8 cellular contexts compared by ENCODE assay signal in the genomic region with DNA sequence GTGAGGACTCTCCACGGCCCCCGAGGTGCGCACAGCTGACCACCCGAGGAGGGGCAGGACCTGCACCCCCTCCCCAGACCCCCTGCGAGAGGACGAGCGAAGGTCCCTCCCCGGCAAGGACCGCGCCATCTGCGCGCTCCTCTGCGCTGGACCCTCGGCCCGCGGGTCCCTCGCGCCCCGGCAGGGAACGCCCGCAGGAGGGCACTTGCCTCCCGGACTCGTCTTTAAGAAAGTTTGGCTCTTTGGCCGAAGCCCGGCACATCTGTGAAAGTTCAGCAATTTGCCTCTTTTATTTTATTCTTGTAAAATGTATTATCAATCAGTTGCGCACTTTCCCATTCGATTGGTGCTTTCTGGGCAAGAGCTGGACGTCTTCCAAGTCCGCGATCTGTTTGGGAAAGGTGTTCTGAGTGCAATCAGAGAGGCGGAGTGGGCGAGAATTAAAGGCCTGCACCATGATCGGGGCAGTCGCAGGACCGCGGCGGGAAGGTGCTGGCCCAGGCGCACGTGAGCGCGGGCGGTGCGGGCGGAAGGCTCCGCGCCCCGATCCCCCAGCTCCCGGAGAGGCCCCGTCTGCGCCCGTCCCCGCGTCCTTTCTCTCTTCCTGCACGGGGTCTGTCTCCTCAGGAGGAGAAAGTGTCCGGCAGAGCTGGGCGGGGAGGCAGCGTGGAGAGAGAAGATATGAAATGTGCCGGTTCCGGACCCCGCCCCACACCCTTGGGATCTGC. TPM values are rescaled to one million over a fixed set of nuclear protein-coding genes. Genes with fewer than 3 reads are reported as not detected.
DNase-seq lines count a peak whose midpoint lies in the region; ATAC-seq and TF ChIP-seq lines count a peak whose summit lies in the region.

No MANE protein-coding gene starts in this region.

- H3K36me3 Mint-ChIP-seq in naive thymus-derived CD8-positive, alpha-beta T cell: no peaks in the 10 kb centered on the region

- peak overlapping the region in 1 of 10 donors; percentile 16 for H3K27ac Mint-ChIP-seq in naive thymus-derived CD8-positive, alpha-beta T cell

- peak overlapping the region; percentile 43 for H3K4me3 ChIP-seq in GM06990 (replicated peaks; ENCODE audit: low read depth, low read length)

- H3K4me1 Mint-ChIP-seq in naive thymus-derived CD8-positive, alpha-beta T cell: peaks cover 0 to 16% (median 9%) of the 10 kb centered on the region in 4 donors

- no peaks in the 10 kb centered on the region; the same call in 1 of the 2 replicates for H3K27me3 ChIP-seq in GM06990 (replicated peaks; ENCODE audit: control insufficient read depth, insufficient read depth, low read length)

- no peak for TF ChIP-seq CTCF in GM06990 (IDR thresholded peaks at IDR 0.05; ENCODE audit: insufficient read depth, low read length, poor library complexity, severe bottlenecking)

- H3K9me3 Mint-ChIP-seq in naive thymus-derived CD8-positive, alpha-beta T cell: no peaks in the 10 kb centered on the region

- POLR2A ChIA-PET in naive thymus-derived CD8-positive, alpha-beta T cell (lab: Charles Lee): interaction anchor here (1.5 kb wide), 1 partner anchor 114 kb away, joined by 3 read pairs; no protein-coding TSS in a partner anchor

- peak; percentile 22 for ATAC-seq in esophagus mucosa
- peak; percentile 55 to 61 for ATAC-seq in naive thymus-derived CD8-positive, alpha-beta T cell

- no peak for DNase-seq in GM06990 (ENCODE audit: extremely low read depth, insufficient read length)
- DNase-seq in SW480 (ENCODE audit: low spot score): peak; percentile 38
- DNase-seq in naive thymus-derived CD8-positive, alpha-beta T cell: peak in 2 of 10 donors; percentile 29 to 31
- DNase-seq in NCI-H1048 (lab: John Stamatoyannopoulos, UW): no peak
- DNase-seq in cerebellum (ENCODE audit: low spot score): no peak
- no peak for DNase-seq in NCI-H2029 (lab: John Stamatoyannopoulos, UW)
- DNase-seq in stimulated activated naive CD4-positive, alpha-beta T cell treated with Interleukin-2 at 50 U/mL for 16 hours (lab: John Stamatoyannopoulos, UW): no peak

- no peaks in the 10 kb centered on the region for H3K36me3 ChIP-seq in GM06990 (ENCODE audit: control insufficient read depth, insufficient read depth, low read length)

- H3K27me3 Mint-ChIP-seq in naive thymus-derived CD8-positive, alpha-beta T cell: peaks cover 7 to 28% (median 12%) of the 10 kb centered on the region in 5 donors

- peak overlapping the region; percentile 75 to 88 (median 80) for H3K4me3 Mint-ChIP-seq in naive thymus-derived CD8-positive, alpha-beta T cell

RNA-seq across cellular contexts. Expression of gene ALKAL2, which starts 1.6 kb away (rescaled TPM):
- 0.44 TPM for total RNA-seq in esophagus mucosa
- not detected for total RNA-seq in naive thymus-derived CD8-positive, alpha-beta T cell
- under 1 TPM in 2 of 3 donors, not detected in 1; 0.24 to 0.54 TPM for polyA plus RNA-seq in naive thymus-derived CD8-positive, alpha-beta T cell
- total RNA-seq in cerebellum: 2.4 TPM

RNA-seq across cellular contexts. Expression of gene ACP1, which starts 24.8 kb away (rescaled TPM):
- total RNA-seq in esophagus mucosa (61.2 TPM), cerebellum (109 TPM)
- 100 to 1,000 TPM in 1 of 2 experiments, 10 to 100 TPM in 1; 97.0 to 104 TPM for total RNA-seq in naive thymus-derived CD8-positive, alpha-beta T cell
- 100 to 1,000 TPM; 179 to 196 (median 182) TPM for polyA plus RNA-seq in naive thymus-derived CD8-positive, alpha-beta T cell

RNA-seq across cellular contexts. Expression of gene SH3YL1, which starts 25.7 kb away (rescaled TPM):
- total RNA-seq in esophagus mucosa (56.9 TPM), cerebellum (104 TPM)
- 10 to 100 TPM; 89.2 to 92.0 TPM for total RNA-seq in naive thymus-derived CD8-positive, alpha-beta T cell
- 10 to 100 TPM; 38.1 to 62.8 (median 47.4) TPM for polyA plus RNA-seq in naive thymus-derived CD8-positive, alpha-beta T cell
